ENCODE assay signal across 8 cellular contexts in genomic region chr17:68794636-68795503, GRCh38.
DNase-seq lines count a peak whose midpoint lies in the region; ATAC-seq and TF ChIP-seq lines count a peak whose summit lies in the region.

No MANE protein-coding gene starts in this region.

- intact Hi-C loops in Right ventricle myocardium inferior (cut with DNase I): loop anchor here (1.0 to 5.0 kb wide), 3 partner anchors 18 to 167 kb away; no protein-coding TSS in a partner anchor
- intact Hi-C loops in cardiac septum (cut with DNase I): loop anchor here (10.0 kb wide), 2 partner anchors 260 to 350 kb away; partner anchors contain the start of gene ABCA6
- intact Hi-C loops in posterior cingulate gyrus (cut with DNase I): loop anchor here (1.0 to 5.0 kb wide), 2 partner anchors 115 to 177 kb away; no protein-coding TSS in a partner anchor

- DNase-seq in Right ventricle myocardium inferior (ENCODE audit: missing footprints) (peak; percentile 69), cardiac septum (ENCODE audit: low spot score) (no peak), T-cell (no peak), fibroblast of villous mesenchyme (ENCODE audit: low read depth) (peak; percentile 75), posterior cingulate gyrus (peak in 8 of 10 donors; percentile 27 to 94 (median 64)), erythroblast (lab: John Stamatoyannopoulos, UW) (no peak), SK-N-DZ (ENCODE audit: low spot score) (no peak)

- H3K27me3 Mint-ChIP-seq in T-cell: peaks cover 9 to 19% of the 10 kb centered on the region in 2 donors

- POLR2A ChIA-PET in T-cell (lab: Charles Lee): no interaction called here

- H3K27ac Mint-ChIP-seq in T-cell: peak overlapping the region; percentile 3 to 17

- H3K4me3 ChIP-seq in fibroblast of villous mesenchyme (ENCODE audit: low read depth, low read length): no peak overlapping the region

- CTCF ChIA-PET in T-cell (lab: Charles Lee): no interaction called here

- peak; percentile 47 for TF ChIP-seq CTCF in fibroblast of villous mesenchyme (IDR thresholded peaks at IDR 0.05; ENCODE audit: insufficient read depth, low read depth, low read length)

- no peak for TF ChIP-seq POLR2A in erythroblast (IDR thresholded peaks at IDR 0.05; ENCODE audit: low read length)

- H3K9me3 Mint-ChIP-seq in T-cell: no peaks in the 10 kb centered on the region

- ATAC-seq in Right ventricle myocardium inferior (peak; percentile 75), T-cell (replicated peaks in 1 of 4) (no peak), HG03135 (IDR thresholded peaks at IDR 0.05; ENCODE audit: unreplicated experiment) (no peak)

- peak overlapping the region in 2 of 3 donors; percentile 14 to 53 for H3K4me3 Mint-ChIP-seq in T-cell

- H3K4me1 Mint-ChIP-seq in T-cell: peaks cover 8 to 14% (median 9%) of the 10 kb centered on the region in 3 donors

- H3K36me3 Mint-ChIP-seq in T-cell: no peaks in the 10 kb centered on the region

Comparison
In these comparisons a context has a peak if more than half of its experiments do, and no peak if none do; other contexts are left out.
1. DNase-seq: peak in Right ventricle myocardium inferior (single experiment), fibroblast of villous mesenchyme (single experiment) and posterior cingulate gyrus (8 of 10); none in cardiac septum (single experiment), T-cell (0 of 34), erythroblast (0 of 2) and SK-N-DZ (single experiment).